Comparison of ENCODE assay signal across 8 cellular contexts in genomic region chr22:38843201-38843715, GRCh38. TPM values are rescaled to one million over a fixed set of nuclear protein-coding genes. Genes with fewer than 3 reads are reported as not detected.
DNase-seq lines count a peak whose midpoint lies in the region; ATAC-seq and TF ChIP-seq lines count a peak whose summit lies in the region.

No MANE protein-coding gene starts in this region.

- TF ChIP-seq CTCF in AG04450 (IDR thresholded peaks at IDR 0.05; ENCODE audit: low read depth, low read length) (peak; percentile 38), Panc1 (IDR thresholded peaks at IDR 0.05) (no peak; the same call in 1 of the 2 replicates), cardiac muscle cell (IDR thresholded peaks at IDR 0.05; ENCODE audit: low read depth, low read length) (peak; percentile 28), psoas muscle (IDR thresholded peaks at IDR 0.05) (peak; percentile 19)

- peak overlapping the region; percentile 43 for H3K4me3 ChIP-seq in AG04450 (ENCODE audit: low read depth, low read length)
- H3K4me3 ChIP-seq in Panc1 (ENCODE audit: low read depth in 2 of 2, low read length in 2 of 2), result peak overlapping the region; percentile 49 to 51
- H3K4me3 ChIP-seq in cardiac muscle cell, result peak overlapping the region; percentile 51
- peak overlapping the region; percentile 58 for H3K4me3 ChIP-seq in psoas muscle

- CTCF ChIA-PET in AG04450 (lab: Charles Lee), result interaction anchor here (0.5 to 3.9 kb wide), 5 partner anchors 26 to 78 kb away, joined by 3 to 38 read pairs (median 3); no protein-coding TSS in a partner anchor
- CTCF ChIA-PET in Panc1 (lab: Charles Lee), result interaction anchor here (0.5 to 0.9 kb wide), 2 partner anchors 18 to 74 kb away, joined by 3 to 4 read pairs; no protein-coding TSS in a partner anchor

- H3K27ac Mint-ChIP-seq in activated naive CD4-positive, alpha-beta T cell treated with anti-CD3 and anti-CD28 coated beads, Interleukin-2, amount 50 U/mL, for 72 hours, result no peak overlapping the region

- H3K27ac ChIP-seq in AG04450 (ENCODE audit: low read depth, low read length) (no peak overlapping the region), Panc1 (ENCODE audit: low read length) (no peak overlapping the region), cardiac muscle cell (no peak overlapping the region), psoas muscle (no peak overlapping the region)

- H3K27me3 ChIP-seq in AG04450 (ENCODE audit: control insufficient read depth, insufficient read depth, low read length) (peaks cover 35% of the 10 kb centered on the region), Panc1 (ENCODE audit: control insufficient read depth, insufficient read depth, low read length) (no peaks in the 10 kb centered on the region), cardiac muscle cell (peaks cover 47% of the 10 kb centered on the region), psoas muscle (ENCODE audit: insufficient read depth in 3 of 3, low read length in 2 of 3) (peaks cover 0 to 58% (median 15%) of the 10 kb centered on the region in 3 donors)

- WGBS in psoas muscle, 3 donors, result 0 to 1% (median 0%) methylated on average over 43 to 81 of the region's 81 CpGs

- DNase-seq in AG04450 (ENCODE audit: low read depth, low spot score), result peak; percentile 52
- DNase-seq in GM19240 (ENCODE audit: insufficient read length, low spot score), result peak; percentile 39
- no peak for DNase-seq in Panc1 (ENCODE audit: low read depth, low spot score)
- peak in 1 of 2 donors; percentile 61 for DNase-seq in activated naive CD4-positive, alpha-beta T cell treated with anti-CD3 and anti-CD28 coated beads, Interleukin-2, amount 50 U/mL, for 72 hours (ENCODE audit: low spot score in 2 of 2)
- DNase-seq in cardiac muscle cell (ENCODE audit: low read depth in 1 of 2, low spot score in 1 of 2), result peak; percentile 82
- peak; percentile 46 to 71 for DNase-seq in psoas muscle

- peak; percentile 85 for ATAC-seq in Panc1
- peak; percentile 85 to 89 for ATAC-seq in activated naive CD4-positive, alpha-beta T cell treated with anti-CD3 and anti-CD28 coated beads, Interleukin-2, amount 50 U/mL, for 72 hours
- ATAC-seq in psoas muscle, result peak; percentile 47 to 64 (median 60)
- no peak for ATAC-seq in GM19035 (IDR thresholded peaks at IDR 0.05; ENCODE audit: unreplicated experiment)
- no peak for ATAC-seq in HG02642 (IDR thresholded peaks at IDR 0.05; ENCODE audit: poor library complexity, unreplicated experiment)

- no TSS peak for BruUV-seq in Panc1 (replicated peaks; lab: Mats Ljungman, UMichigan)

- no peaks in the 10 kb centered on the region for H3K9me3 Mint-ChIP-seq in activated naive CD4-positive, alpha-beta T cell treated with anti-CD3 and anti-CD28 coated beads, Interleukin-2, amount 50 U/mL, for 72 hours

- in situ Hi-C loops in Panc1 (cut with HindIII; ENCODE audit: low pct_unique_long_range_greater_than_20kb, low sequenced_read_pairs), result no loop called here

- no peaks in the 10 kb centered on the region for H3K9me3 ChIP-seq in AG04450 (ENCODE audit: control insufficient read depth, insufficient read depth, low read length)
- no peaks in the 10 kb centered on the region for H3K9me3 ChIP-seq in Panc1 (ENCODE audit: control insufficient read depth, insufficient read depth, low read depth, low read length)
- H3K9me3 ChIP-seq in cardiac muscle cell (ENCODE audit: low read depth), result no peaks in the 10 kb centered on the region
- H3K9me3 ChIP-seq in psoas muscle, result no peaks in the 10 kb centered on the region

- no peaks in the 10 kb centered on the region for H3K36me3 Mint-ChIP-seq in activated naive CD4-positive, alpha-beta T cell treated with anti-CD3 and anti-CD28 coated beads, Interleukin-2, amount 50 U/mL, for 72 hours

- POLR2A ChIA-PET in AG04450 (lab: Yijun Ruan, JAX), result interaction anchor here (0.6 to 1.0 kb wide), 4 partner anchors 8 to 397 kb away, joined by 3 to 5 read pairs (median 4); no protein-coding TSS in a partner anchor
- POLR2A ChIA-PET in Panc1 (lab: Charles Lee), result interaction anchor here (0.5 to 0.6 kb wide), 2 partner anchors 43 to 52 kb away, joined by 3 to 9 read pairs; no protein-coding TSS in a partner anchor

- H3K4me1 ChIP-seq in Panc1 (ENCODE audit: control insufficient read depth, insufficient read depth, low read length) (peaks cover 15% of the 10 kb centered on the region; the same call in 1 of the 2 replicates), cardiac muscle cell (ENCODE audit: low read depth) (no peaks in the 10 kb centered on the region), psoas muscle (peaks cover 3% of the 10 kb centered on the region)

- intact Hi-C loops in Panc1 (cut with micrococcal nuclease; ENCODE audit: unreplicated experiment) (no loop called here), psoas muscle (cut with DNase I) (loop anchor here (5.0 to 10.0 kb wide), 2 partner anchors 71 to 78 kb away; no protein-coding TSS in a partner anchor)

- no peaks in the 10 kb centered on the region for H3K36me3 ChIP-seq in Panc1 (ENCODE audit: control insufficient read depth, insufficient read depth, low read length)
- H3K36me3 ChIP-seq in cardiac muscle cell, result no peaks in the 10 kb centered on the region
- H3K36me3 ChIP-seq in psoas muscle (ENCODE audit: insufficient read depth in 1 of 2, low read depth in 1 of 2), result no peaks in the 10 kb centered on the region

RNA-seq across cellular contexts. Expression of gene NPTXR, which starts 0.6 kb away (rescaled TPM):
- polyA plus RNA-seq in AG04450 (2011; rRNA removed) (1.7 and 2.3 TPM in 2 replicates), cardiac muscle cell (4.0 and 4.2 TPM in 2 replicates), psoas muscle (under 1 TPM; 0.35 to 0.53 (median 0.39) TPM)
- 3.0 and 3.2 TPM in 2 replicates for polyA minus RNA-seq in AG04450 (2011; rRNA and poly(A)+ RNA removed)
- total RNA-seq in Panc1 (2021; ENCODE audit: unreplicated experiment) (32.6 TPM), cardiac muscle cell (15.1 and 16.7 TPM in 2 replicates), psoas muscle (1 to 10 TPM in 1 of 4 donors, under 1 TPM in 3; 0.15 to 1.7 (median 0.61) TPM)
- 29.8 TPM for polyA plus RNA-seq in Panc1 (2012; ENCODE audit: insufficient read length)
- 1 to 10 TPM in 1 of 2 donors, under 1 TPM in 1; 0.75 to 1.1 TPM for total RNA-seq in activated naive CD4-positive, alpha-beta T cell treated with anti-CD3 and anti-CD28 coated beads, Interleukin-2, amount 50 U/mL, for 72 hours

RNA-seq across cellular contexts. Expression of gene CBX6, which starts 28.8 kb away (rescaled TPM):
- 14.7 and 19.8 TPM in 2 replicates for polyA plus RNA-seq in AG04450 (2011; rRNA removed)
- 57.6 and 66.9 TPM in 2 replicates for polyA minus RNA-seq in AG04450 (2011; rRNA and poly(A)+ RNA removed)
- total RNA-seq in Panc1 (2021; ENCODE audit: unreplicated experiment), result 98.4 TPM
- polyA plus RNA-seq in Panc1 (2012; ENCODE audit: insufficient read length), result 45.3 TPM
- 10 to 100 TPM; 46.9 to 92.6 TPM for total RNA-seq in activated naive CD4-positive, alpha-beta T cell treated with anti-CD3 and anti-CD28 coated beads, Interleukin-2, amount 50 U/mL, for 72 hours
- 62.5 and 89.9 TPM in 2 replicates for total RNA-seq in cardiac muscle cell
- 40.9 and 46.8 TPM in 2 replicates for polyA plus RNA-seq in cardiac muscle cell
- 10 to 100 TPM; 15.1 to 21.0 (median 17.4) TPM for total RNA-seq in psoas muscle
- 10 to 100 TPM in 1 of 3 donors, 1 to 10 TPM in 2; 5.2 to 17.1 (median 5.4) TPM for polyA plus RNA-seq in psoas muscle

RNA-seq across cellular contexts. Expression of gene DNAL4, which starts 49.3 kb away (rescaled TPM):
- polyA plus RNA-seq in AG04450 (2011; rRNA removed) (12.6 and 15.5 TPM in 2 replicates), cardiac muscle cell (39.7 and 55.4 TPM in 2 replicates), psoas muscle (10 to 100 TPM in 2 of 3 donors, 1 to 10 TPM in 1; 4.2 to 13.9 (median 11.8) TPM)
- 8.6 and 8.7 TPM in 2 replicates for polyA minus RNA-seq in AG04450 (2011; rRNA and poly(A)+ RNA removed)
- total RNA-seq in Panc1 (2021; ENCODE audit: unreplicated experiment) (10.5 TPM), cardiac muscle cell (42.3 and 48.5 TPM in 2 replicates), psoas muscle (1 to 10 TPM; 3.5 to 6.4 (median 4.7) TPM)
- 21.8 TPM for polyA plus RNA-seq in Panc1 (2012; ENCODE audit: insufficient read length)
- total RNA-seq in activated naive CD4-positive, alpha-beta T cell treated with anti-CD3 and anti-CD28 coated beads, Interleukin-2, amount 50 U/mL, for 72 hours, result 1 to 10 TPM; 5.2 to 7.8 TPM

Comparison
In these comparisons a context has a peak if more than half of its experiments do, and no peak if none do; other contexts are left out.
1. ATAC-seq: peak in Panc1 (single experiment), activated naive CD4-positive, alpha-beta T cell treated with anti-CD3 and anti-CD28 coated beads, Interleukin-2, amount 50 U/mL, for 72 hours (2 of 2) and psoas muscle (4 of 4); none in GM19035 (single experiment) and HG02642 (single experiment).
2. Peak in every context shown above with its lines, with median percentiles within 50 percentile points of each other: H3K4me3 ChIP-seq.